18 cellular contexts compared by ENCODE assay signal in the genomic region with DNA sequence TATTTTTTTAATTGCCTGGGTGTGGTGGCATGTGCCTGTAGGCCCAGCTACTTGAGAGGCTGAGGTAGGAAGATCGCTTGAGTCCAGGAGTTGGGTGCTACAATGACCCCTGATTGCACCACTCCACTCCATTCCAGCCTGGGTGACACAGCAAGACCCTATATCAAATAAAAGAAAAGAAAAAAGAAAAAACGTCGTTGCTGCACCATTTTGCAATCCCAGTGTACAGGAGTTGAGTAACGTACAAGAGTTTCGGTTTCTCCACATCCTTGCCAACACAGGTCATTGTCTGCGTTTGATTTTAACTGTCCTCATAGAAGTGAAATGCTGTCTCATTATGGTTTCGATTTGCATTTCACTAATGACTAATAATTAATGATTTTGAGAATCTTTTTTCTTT.
"Had no signal": no experiment of that assay in that cellular context is flagged by ENCODE, and none has a peak within 500 bp of the region (broad histone marks: within the 10 kb centered on the region; RNA-seq: fewer than 3 reads in every experiment).

No MANE protein-coding gene starts in this region.

- DNase-seq: activated CD4-positive, alpha-beta T cell treated with anti-CD3 and anti-CD28 coated beads, Interleukin-2, amount 10 ng/mL, durations not matched to agents 24 days and 14 days; activated CD8-positive, alpha-beta memory T cell treated with anti-CD3 and anti-CD28 coated beads, Interleukin-2, amount 50 U/mL, for 48 hours; activated CD8-positive, alpha-beta T cell treated with anti-CD3 and anti-CD28 coated beads, Interleukin-2, amount 10 ng/mL, durations not matched to agents 7 days and 5 days; activated effector memory CD4-positive, alpha-beta T cell treated with Interleukin-2 at 50 U/mL for 16 hours; activated naive CD4-positive, alpha-beta T cell treated with anti-CD3 and anti-CD28 coated beads, Interleukin-2, amount 10 ng/mL, durations not matched to agents 7 days and 5 days; activated naive CD8-positive, alpha-beta T cell treated with anti-CD3 and anti-CD28 coated beads, Interleukin-2, amount 50 U/mL, for 24 hours; activated T-cell treated with anti-CD3 and anti-CD28 coated beads, Interleukin-2, amount 50 U/mL, for 48 hours; anterior cingulate cortex; caudate nucleus; dorsolateral prefrontal cortex; lower lobe of right lung; sigmoid colon; stimulated activated naive B cell treated with anti-CD40 and anti-IgM and Interleukin-4, amounts not matched to agents 10 μg/mL and 1 μg/mL and 100 μg/mL, for 72 hours; thyroid gland had no signal

- H3K27me3 ChIP-seq: dorsolateral prefrontal cortex, sigmoid colon, thyroid gland had no signal

- H3K27me3 Mint-ChIP-seq: activated CD4-positive, alpha-beta T cell treated with anti-CD3 and anti-CD28 coated beads, Interleukin-2, amount 10 ng/mL, durations not matched to agents 24 days and 14 days; activated naive CD4-positive, alpha-beta T cell treated with anti-CD3 and anti-CD28 coated beads, Interleukin-2, amount 10 ng/mL, durations not matched to agents 7 days and 5 days; activated naive CD8-positive, alpha-beta T cell treated with anti-CD3 and anti-CD28 coated beads, Interleukin-2, amount 50 U/mL, for 24 hours; brain; natural killer cell treated with Interleukin-12 subunit alpha and Interleukin-12 subunit beta and Interleukin-15 and Interleukin-18, amount 100 ng/mL, for 72 hours; stimulated activated naive B cell treated with anti-CD40 and anti-IgM and Interleukin-4, amounts not matched to agents 10 μg/mL and 1 μg/mL and 100 μg/mL, for 72 hours had no signal

- H3K4me3 Mint-ChIP-seq: activated CD4-positive, alpha-beta T cell treated with anti-CD3 and anti-CD28 coated beads, Interleukin-2, amount 10 ng/mL, durations not matched to agents 24 days and 14 days; activated CD8-positive, alpha-beta T cell treated with anti-CD3 and anti-CD28 coated beads, Interleukin-2, amount 10 ng/mL, durations not matched to agents 7 days and 5 days; activated naive CD4-positive, alpha-beta T cell treated with anti-CD3 and anti-CD28 coated beads, Interleukin-2, amount 10 ng/mL, durations not matched to agents 7 days and 5 days; activated naive CD8-positive, alpha-beta T cell treated with anti-CD3 and anti-CD28 coated beads, Interleukin-2, amount 50 U/mL, for 24 hours; brain; natural killer cell treated with Interleukin-12 subunit alpha and Interleukin-12 subunit beta and Interleukin-15 and Interleukin-18, amount 100 ng/mL, for 72 hours; stimulated activated naive B cell treated with anti-CD40 and anti-IgM and Interleukin-4, amounts not matched to agents 10 μg/mL and 1 μg/mL and 100 μg/mL, for 72 hours; WTC11 had no signal

- H3K4me1 ChIP-seq: lower lobe of right lung, parathyroid adenoma, sigmoid colon, thyroid gland had no signal

- H3K4me1 Mint-ChIP-seq: activated CD4-positive, alpha-beta T cell treated with anti-CD3 and anti-CD28 coated beads, Interleukin-2, amount 10 ng/mL, durations not matched to agents 24 days and 14 days; activated naive CD4-positive, alpha-beta T cell treated with anti-CD3 and anti-CD28 coated beads, Interleukin-2, amount 10 ng/mL, durations not matched to agents 7 days and 5 days; activated naive CD8-positive, alpha-beta T cell treated with anti-CD3 and anti-CD28 coated beads, Interleukin-2, amount 50 U/mL, for 24 hours; brain; stimulated activated naive B cell treated with anti-CD40 and anti-IgM and Interleukin-4, amounts not matched to agents 10 μg/mL and 1 μg/mL and 100 μg/mL, for 72 hours had no signal

- H3K9me3 ChIP-seq: lower lobe of right lung, sigmoid colon, thyroid gland had no signal

- H3K27ac ChIP-seq: dorsolateral prefrontal cortex, lower lobe of right lung, parathyroid adenoma, sigmoid colon, thyroid gland had no signal

- H3K27ac Mint-ChIP-seq: activated CD4-positive, alpha-beta T cell treated with anti-CD3 and anti-CD28 coated beads, Interleukin-2, amount 10 ng/mL, durations not matched to agents 24 days and 14 days; activated CD8-positive, alpha-beta T cell treated with anti-CD3 and anti-CD28 coated beads, Interleukin-2, amount 10 ng/mL, durations not matched to agents 7 days and 5 days; activated naive CD4-positive, alpha-beta T cell treated with anti-CD3 and anti-CD28 coated beads, Interleukin-2, amount 10 ng/mL, durations not matched to agents 7 days and 5 days; activated naive CD8-positive, alpha-beta T cell treated with anti-CD3 and anti-CD28 coated beads, Interleukin-2, amount 50 U/mL, for 24 hours; brain; natural killer cell treated with Interleukin-12 subunit alpha and Interleukin-12 subunit beta and Interleukin-15 and Interleukin-18, amount 100 ng/mL, for 72 hours; stimulated activated naive B cell treated with anti-CD40 and anti-IgM and Interleukin-4, amounts not matched to agents 10 μg/mL and 1 μg/mL and 100 μg/mL, for 72 hours; WTC11 had no signal

- H3K4me3 ChIP-seq: dorsolateral prefrontal cortex, lower lobe of right lung, sigmoid colon, thyroid gland had no signal

- H3K9ac ChIP-seq: parathyroid adenoma had no signal

- H3K9me3 Mint-ChIP-seq: activated naive CD8-positive, alpha-beta T cell treated with anti-CD3 and anti-CD28 coated beads, Interleukin-2, amount 50 U/mL, for 24 hours; natural killer cell treated with Interleukin-12 subunit alpha and Interleukin-12 subunit beta and Interleukin-15 and Interleukin-18, amount 100 ng/mL, for 72 hours; stimulated activated naive B cell treated with anti-CD40 and anti-IgM and Interleukin-4, amounts not matched to agents 10 μg/mL and 1 μg/mL and 100 μg/mL, for 72 hours had no signal
